1 cellular context compared by ENCODE assay signal in the genomic region with DNA sequence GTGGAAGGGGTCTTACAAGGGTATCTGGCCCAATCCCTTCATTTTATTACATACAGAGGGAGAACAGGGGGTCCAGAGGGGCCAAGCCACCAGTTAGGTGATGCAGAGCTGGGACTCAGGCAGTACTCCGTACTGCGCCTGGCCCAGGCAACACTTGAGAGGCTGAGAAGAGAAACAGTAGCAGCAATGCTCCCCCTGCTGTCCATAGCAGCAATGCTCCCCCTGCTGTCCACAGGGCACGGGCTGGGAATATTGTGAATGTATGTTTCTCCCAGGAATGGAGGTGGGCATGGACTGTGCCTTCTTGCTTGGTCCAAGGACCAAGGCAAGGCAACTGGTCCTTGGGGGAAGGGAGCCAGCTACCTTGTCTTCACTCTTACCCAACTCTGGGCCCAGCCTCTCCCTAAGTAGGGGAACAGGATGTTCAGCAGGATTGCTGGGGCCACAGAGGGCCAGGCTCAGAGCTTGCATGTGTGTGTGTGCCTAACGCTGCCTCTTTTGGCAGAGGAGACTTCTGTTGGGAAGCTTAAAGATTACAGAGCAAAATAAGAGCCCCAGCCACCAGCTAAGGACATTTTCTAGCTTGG.
TF ChIP-seq lines count a peak whose summit lies in the region.

No MANE protein-coding gene starts in this region.

TF ChIP-seq in HepG2, 621 proteins besides CTCF, POLR2A, EP300 and RAD21 (continues in another document):
- TF ChIP-seq JUND (CRISPR knock-in tag; IDR thresholded peaks at IDR 0.05): no peak
- TF ChIP-seq ZSCAN12 (CRISPR knock-in tag; IDR thresholded peaks at IDR 0.05): no peak
- no peak for TF ChIP-seq ZNF34 (CRISPR knock-in tag; IDR thresholded peaks at IDR 0.05; ENCODE audit: borderline replicate concordance)
- TF ChIP-seq, protein P1, sequence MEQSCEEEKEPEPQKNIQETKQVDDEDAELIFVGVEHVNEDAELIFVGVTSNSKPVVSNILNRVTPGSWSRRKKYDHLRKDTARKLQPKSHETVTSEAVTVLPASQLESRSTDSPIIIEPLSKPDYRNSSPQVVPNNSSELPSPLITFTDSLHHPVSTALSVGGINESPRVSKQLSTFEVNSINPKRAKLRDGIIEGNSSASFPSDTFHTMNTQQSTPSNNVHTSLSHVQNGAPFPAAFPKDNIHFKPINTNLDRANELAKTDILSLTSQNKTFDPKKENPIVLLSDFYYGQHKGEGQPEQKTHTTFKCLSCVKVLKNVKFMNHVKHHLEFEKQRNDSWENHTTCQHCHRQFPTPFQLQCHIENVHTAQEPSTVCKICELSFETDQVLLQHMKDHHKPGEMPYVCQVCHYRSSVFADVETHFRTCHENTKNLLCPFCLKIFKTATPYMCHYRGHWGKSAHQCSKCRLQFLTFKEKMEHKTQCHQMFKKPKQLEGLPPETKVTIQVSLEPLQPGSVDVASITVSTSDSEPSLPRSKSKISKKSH (CRISPR knock-in tag; IDR thresholded peaks at IDR 0.05; ENCODE audit: borderline replicate concordance): no peak
- no peak for TF ChIP-seq ZNF614 (CRISPR knock-in tag; IDR thresholded peaks at IDR 0.05; ENCODE audit: borderline replicate concordance)
- no peak for TF ChIP-seq JUNB (CRISPR knock-in tag; IDR thresholded peaks at IDR 0.05; ENCODE audit: borderline replicate concordance)
- TF ChIP-seq ETV5 (CRISPR knock-in tag; IDR thresholded peaks at IDR 0.05; ENCODE audit: borderline replicate concordance): no peak; the same call in 1 of the 2 replicates
- no peak for TF ChIP-seq EZH2 (conservative IDR thresholded peaks at IDR 0.05; ENCODE audit: low read depth, low read length)
- no peak for TF ChIP-seq BCLAF1 (IDR thresholded peaks at IDR 0.05)
- no peak for TF ChIP-seq ZNF280D (CRISPR knock-in tag; IDR thresholded peaks at IDR 0.05)
- no peak for TF ChIP-seq KMT2B (CRISPR knock-in tag; IDR thresholded peaks at IDR 0.05)
- no peak for TF ChIP-seq ZNF335 (CRISPR knock-in tag; IDR thresholded peaks at IDR 0.05)
- TF ChIP-seq, protein P2, sequence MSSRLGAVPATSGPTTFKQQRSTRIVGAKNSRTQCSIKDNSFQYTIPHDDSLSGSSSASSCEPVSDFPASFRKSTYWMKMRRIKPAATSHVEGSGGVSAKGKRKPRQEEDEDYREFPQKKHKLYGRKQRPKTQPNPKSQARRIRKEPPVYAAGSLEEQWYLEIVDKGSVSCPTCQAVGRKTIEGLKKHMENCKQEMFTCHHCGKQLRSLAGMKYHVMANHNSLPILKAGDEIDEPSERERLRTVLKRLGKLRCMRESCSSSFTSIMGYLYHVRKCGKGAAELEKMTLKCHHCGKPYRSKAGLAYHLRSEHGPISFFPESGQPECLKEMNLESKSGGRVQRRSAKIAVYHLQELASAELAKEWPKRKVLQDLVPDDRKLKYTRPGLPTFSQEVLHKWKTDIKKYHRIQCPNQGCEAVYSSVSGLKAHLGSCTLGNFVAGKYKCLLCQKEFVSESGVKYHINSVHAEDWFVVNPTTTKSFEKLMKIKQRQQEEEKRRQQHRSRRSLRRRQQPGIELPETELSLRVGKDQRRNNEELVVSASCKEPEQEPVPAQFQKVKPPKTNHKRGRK (CRISPR knock-in tag; IDR thresholded peaks at IDR 0.05): no peak
- TF ChIP-seq ZBTB3 (CRISPR knock-in tag; IDR thresholded peaks at IDR 0.05; ENCODE audit: borderline replicate concordance, low read depth): no peak
- no peak for TF ChIP-seq MTF2 (CRISPR knock-in tag; IDR thresholded peaks at IDR 0.05; ENCODE audit: borderline replicate concordance)
- TF ChIP-seq RNF219 (CRISPR knock-in tag; IDR thresholded peaks at IDR 0.05): no peak
- no peak for TF ChIP-seq ZNF549 (CRISPR knock-in tag; IDR thresholded peaks at IDR 0.05)
- TF ChIP-seq GTF3A (CRISPR knock-in tag; conservative IDR thresholded peaks at IDR 0.05): no peak
- no peak for TF ChIP-seq REXO4 (CRISPR knock-in tag; IDR thresholded peaks at IDR 0.05; ENCODE audit: borderline replicate concordance)
- TF ChIP-seq ATRX (CRISPR knock-in tag; IDR thresholded peaks at IDR 0.05; ENCODE audit: borderline replicate concordance): no peak
- TF ChIP-seq ZNF205 (CRISPR knock-in tag; IDR thresholded peaks at IDR 0.05): no peak
- TF ChIP-seq NR3C1 (CRISPR knock-in tag; IDR thresholded peaks at IDR 0.05): no peak
- TF ChIP-seq FOSL1 (CRISPR knock-in tag; IDR thresholded peaks at IDR 0.05; ENCODE audit: borderline replicate concordance): no peak
- no peak for TF ChIP-seq ZNF30 (CRISPR knock-in tag; IDR thresholded peaks at IDR 0.05)
- TF ChIP-seq ZNF598 (CRISPR knock-in tag; IDR thresholded peaks at IDR 0.05; ENCODE audit: borderline replicate concordance): peak; percentile 48; the same call in 1 of the 2 replicates
- no peak for TF ChIP-seq ZBTB14 (CRISPR knock-in tag; IDR thresholded peaks at IDR 0.05)
- TF ChIP-seq, protein P3, sequence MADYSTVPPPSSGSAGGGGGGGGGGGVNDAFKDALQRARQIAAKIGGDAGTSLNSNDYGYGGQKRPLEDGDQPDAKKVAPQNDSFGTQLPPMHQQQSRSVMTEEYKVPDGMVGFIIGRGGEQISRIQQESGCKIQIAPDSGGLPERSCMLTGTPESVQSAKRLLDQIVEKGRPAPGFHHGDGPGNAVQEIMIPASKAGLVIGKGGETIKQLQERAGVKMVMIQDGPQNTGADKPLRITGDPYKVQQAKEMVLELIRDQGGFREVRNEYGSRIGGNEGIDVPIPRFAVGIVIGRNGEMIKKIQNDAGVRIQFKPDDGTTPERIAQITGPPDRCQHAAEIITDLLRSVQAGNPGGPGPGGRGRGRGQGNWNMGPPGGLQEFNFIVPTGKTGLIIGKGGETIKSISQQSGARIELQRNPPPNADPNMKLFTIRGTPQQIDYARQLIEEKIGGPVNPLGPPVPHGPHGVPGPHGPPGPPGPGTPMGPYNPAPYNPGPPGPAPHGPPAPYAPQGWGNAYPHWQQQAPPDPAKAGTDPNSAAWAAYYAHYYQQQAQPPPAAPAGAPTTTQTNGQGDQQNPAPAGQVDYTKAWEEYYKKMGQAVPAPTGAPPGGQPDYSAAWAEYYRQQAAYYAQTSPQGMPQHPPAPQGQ (CRISPR knock-in tag; IDR thresholded peaks at IDR 0.05; ENCODE audit: borderline replicate concordance): no peak
- TF ChIP-seq ZMYM3 (CRISPR knock-in tag; IDR thresholded peaks at IDR 0.05): peak; percentile 46; the same call in 1 of the 2 replicates
- 0 out of 2 replicates have a peak, but pooled peaks have one; percentile 34 for TF ChIP-seq KAT8 (CRISPR knock-in tag; IDR thresholded peaks at IDR 0.05)
- TF ChIP-seq ZNF577 (CRISPR knock-in tag; IDR thresholded peaks at IDR 0.05; ENCODE audit: borderline replicate concordance, low read depth): no peak
- peak; percentile 75; the same call in 1 of the 2 replicates for TF ChIP-seq BCL3 (CRISPR knock-in tag; IDR thresholded peaks at IDR 0.05)
- TF ChIP-seq ZNF317 (CRISPR knock-in tag; IDR thresholded peaks at IDR 0.05): no peak
- TF ChIP-seq MED1 (CRISPR knock-in tag; IDR thresholded peaks at IDR 0.05): no peak
- TF ChIP-seq HOXA9 (CRISPR knock-in tag; IDR thresholded peaks at IDR 0.05; ENCODE audit: borderline replicate concordance): no peak
- TF ChIP-seq SNRNP70 (IDR thresholded peaks at IDR 0.05; ENCODE audit: low read depth, low read length): no peak
- no peak for TF ChIP-seq ARNT2 (CRISPR knock-in tag; IDR thresholded peaks at IDR 0.05; ENCODE audit: low read depth)
- TF ChIP-seq ZNF782 (CRISPR knock-in tag; IDR thresholded peaks at IDR 0.05; ENCODE audit: borderline replicate concordance): no peak
- peak; percentile 21 for TF ChIP-seq SKI (IDR thresholded peaks at IDR 0.05; ENCODE audit: partially characterized antibody)
- TF ChIP-seq TBL1XR1 (IDR thresholded peaks at IDR 0.05; ENCODE audit: borderline replicate concordance, low read length, partially characterized antibody): no peak
- no peak for TF ChIP-seq GZF1 (CRISPR knock-in tag; IDR thresholded peaks at IDR 0.05)
- no peak for TF ChIP-seq FOXA1 (IDR thresholded peaks at IDR 0.05)
- TF ChIP-seq FOXA1 (CRISPR knock-in tag; IDR thresholded peaks at IDR 0.05): no peak
